Comparison of ENCODE assay signal across 26 cellular contexts in the genomic region with DNA sequence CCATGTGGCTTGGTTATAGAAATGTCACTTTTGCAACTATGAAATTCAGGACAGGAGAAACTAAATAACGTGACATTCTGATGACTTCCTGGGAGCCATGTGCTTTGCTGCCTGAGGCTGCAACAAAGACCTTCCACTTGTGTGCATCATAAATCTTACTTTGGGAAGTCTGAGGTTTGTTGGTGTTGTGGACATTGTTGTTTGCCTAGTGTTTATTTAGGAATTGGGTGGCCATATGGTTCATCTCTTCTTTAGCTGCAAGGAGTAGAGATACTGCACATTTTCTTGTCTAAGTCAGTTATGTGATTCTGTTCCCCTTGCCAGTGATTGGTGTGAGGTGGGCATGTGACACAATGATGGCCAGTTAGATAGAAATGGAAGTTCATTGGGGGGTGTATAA.
"Had no signal": no experiment of that assay in that cellular context is flagged by ENCODE, and none has a peak within 500 bp of the region (broad histone marks: within the 10 kb centered on the region; RNA-seq: fewer than 3 reads in every experiment).

No MANE protein-coding gene starts in this region.

- H2AFZ ChIP-seq: neural progenitor cell, parathyroid adenoma had no signal

- H3K9me3 Mint-ChIP-seq: mesothelial cell of epicardium; naive B cell; natural killer cell treated with Interleukin-12 subunit alpha and Interleukin-12 subunit beta and Interleukin-15 and Interleukin-18, amount 100 ng/mL, for 72 hours; neural progenitor cell; stimulated activated naive CD8-positive, alpha-beta T cell treated with anti-CD3 and anti-CD28 coated beads, Interleukin-15, amount 100 ng/mL, for 72 hours had no signal

- H3K9ac ChIP-seq: neural progenitor cell, parathyroid adenoma had no signal

- H3K36me3 ChIP-seq: esophagus squamous epithelium, neural progenitor cell, suprapubic skin, transverse colon, vagina had no signal

- H3K27ac Mint-ChIP-seq: memory B cell; mesothelial cell of epicardium; naive B cell; natural killer cell treated with Interleukin-12 subunit alpha and Interleukin-12 subunit beta and Interleukin-15 and Interleukin-18, amount 100 ng/mL, for 72 hours; neural progenitor cell; progenitor cell of endocrine pancreas; stimulated activated naive CD8-positive, alpha-beta T cell treated with anti-CD3 and anti-CD28 coated beads, Interleukin-15, amount 100 ng/mL, for 72 hours had no signal

- H3K36me3 Mint-ChIP-seq: memory B cell; mesothelial cell of epicardium; naive B cell; natural killer cell treated with Interleukin-12 subunit alpha and Interleukin-12 subunit beta and Interleukin-15 and Interleukin-18, amount 100 ng/mL, for 72 hours; neural progenitor cell had no signal

- H3K4me1 Mint-ChIP-seq: memory B cell; naive B cell; neural progenitor cell; stimulated activated naive CD8-positive, alpha-beta T cell treated with anti-CD3 and anti-CD28 coated beads, Interleukin-15, amount 100 ng/mL, for 72 hours had no signal

- H3K79me2 ChIP-seq: parathyroid adenoma had no signal

- DNase-seq: dermis blood vessel endothelial cell; effector memory CD4-positive, alpha-beta T cell; erythroblast; esophagus squamous epithelium; mucosa of descending colon; naive B cell; stimulated activated CD4-positive, alpha-beta T cell treated with anti-CD3 and anti-CD28 coated beads, Interleukin-12 subunit alpha, Interleukin-12 subunit beta, amount 100 ng/mL, for 4 hours; stimulated activated CD4-positive, alpha-beta T cell treated with anti-CD3 and anti-CD28 coated beads, Interleukin-1b, Interleukin-23, amount 100 ng/mL, for 48 hours; stimulated activated CD4-positive, alpha-beta T cell treated with anti-CD3 and anti-CD28 coated beads, Interleukin-4, amount 100 ng/mL, for 1 hour; stimulated activated CD8-positive, alpha-beta memory T cell treated with anti-CD3 and anti-CD28 coated beads, Interleukin-4, amount 100 ng/mL, for 48 hours; stimulated activated naive CD4-positive, alpha-beta T cell; stimulated activated naive CD8-positive, alpha-beta T cell treated with anti-CD3 and anti-CD28 coated beads, Interleukin-15, amount 100 ng/mL, for 72 hours; transverse colon had no signal

- H3K4me2 ChIP-seq: neural progenitor cell, smooth muscle cell had no signal

- H3K4me3 Mint-ChIP-seq: memory B cell; mesothelial cell of epicardium; naive B cell; natural killer cell treated with Interleukin-12 subunit alpha and Interleukin-12 subunit beta and Interleukin-15 and Interleukin-18, amount 100 ng/mL, for 72 hours; neural progenitor cell; stimulated activated naive CD8-positive, alpha-beta T cell treated with anti-CD3 and anti-CD28 coated beads, Interleukin-15, amount 100 ng/mL, for 72 hours had no signal

- ATAC-seq: left lobe of liver; mucosa of descending colon; natural killer cell treated with Interleukin-12 subunit alpha and Interleukin-12 subunit beta and Interleukin-15 and Interleukin-18, amount 100 ng/mL, for 72 hours; sciatic nerve; stimulated activated naive CD8-positive, alpha-beta T cell treated with anti-CD3 and anti-CD28 coated beads, Interleukin-15, amount 100 ng/mL, for 72 hours had no signal

- H3K27me3 ChIP-seq: esophagus squamous epithelium, neural progenitor cell, suprapubic skin, transverse colon, vagina had no signal

- H3K4me1 ChIP-seq: esophagus squamous epithelium, neural progenitor cell, parathyroid adenoma, suprapubic skin, transverse colon, vagina had no signal

- H3K9me3 ChIP-seq: esophagus squamous epithelium, mucosa of descending colon, suprapubic skin, transverse colon, vagina had no signal

- H3K27ac ChIP-seq: coronary artery, esophagus squamous epithelium, neural progenitor cell, parathyroid adenoma, suprapubic skin, transverse colon, vagina had no signal

- H3K4me3 ChIP-seq: coronary artery, esophagus squamous epithelium, lung, mucosa of descending colon, neural progenitor cell, smooth muscle cell, suprapubic skin, transverse colon, vagina had no signal

- H3K27me3 Mint-ChIP-seq: memory B cell; naive B cell; natural killer cell treated with Interleukin-12 subunit alpha and Interleukin-12 subunit beta and Interleukin-15 and Interleukin-18, amount 100 ng/mL, for 72 hours; progenitor cell of endocrine pancreas; stimulated activated naive CD8-positive, alpha-beta T cell treated with anti-CD3 and anti-CD28 coated beads, Interleukin-15, amount 100 ng/mL, for 72 hours had no signal
